In genomic region chr10:1054684-1055083, GRCh38 we compare ENCODE assay signal across 10 cellular contexts. TPM values are rescaled to one million over a fixed set of nuclear protein-coding genes. Genes with fewer than 3 reads are reported as not detected.
DNase-seq lines count a peak whose midpoint lies in the region; ATAC-seq and TF ChIP-seq lines count a peak whose summit lies in the region.
"Had no signal": no experiment of that assay in that cellular context is flagged by ENCODE, and none has a peak within 500 bp of the region (broad histone marks: within the 10 kb centered on the region; RNA-seq: fewer than 3 reads in every experiment).

No MANE protein-coding gene starts in this region.

- peak overlapping the region; percentile 5 for H3K9ac ChIP-seq in iPS-15b (ENCODE audit: low read depth, low read length)

- intact Hi-C loops in heart right ventricle (cut with DNase I) (loop anchor here in 2 of 10 donors (5.0 to 10.0 kb wide), 2 partner anchors 67 to 120 kb away; partner anchors contain the start of genes GTPBP4 (in 1 of the 2) and LARP4B (in 1 of the 2)), Right ventricle myocardium superior (cut with DNase I) (no loop called here)

- H3K27ac ChIP-seq in heart right ventricle = peak overlapping the region in 1 of 10 donors; percentile 99

- no peaks in the 10 kb centered on the region for H3K9me3 Mint-ChIP-seq in activated CD4-positive, alpha-beta memory T cell treated with anti-CD3 and anti-CD28 coated beads, Interleukin-2, amount 10 ng/mL, durations not matched to agents 7 days and 5 days
- no peaks in the 10 kb centered on the region for H3K9me3 Mint-ChIP-seq in type B pancreatic cell

- peaks cover 70% of the 10 kb centered on the region for H3K36me3 Mint-ChIP-seq in activated CD4-positive, alpha-beta memory T cell treated with anti-CD3 and anti-CD28 coated beads, Interleukin-2, amount 10 ng/mL, durations not matched to agents 7 days and 5 days (ENCODE audit: low read depth)
- peaks cover 13% of the 10 kb centered on the region for H3K36me3 Mint-ChIP-seq in type B pancreatic cell

- POLR2A ChIA-PET in activated CD4-positive, alpha-beta memory T cell treated with anti-CD3 and anti-CD28 coated beads, Interleukin-2, amount 10 ng/mL, durations not matched to agents 7 days and 5 days (lab: Charles Lee) = interaction anchor here (1.0 to 3.2 kb wide), 5 partner anchors 10 to 123 kb away, joined by 3 to 12 read pairs (median 9); partner anchors contain the start of genes GTPBP4 and LARP4B

- H3K36me3 ChIP-seq in heart right ventricle = peaks cover 0 to 52% (median 5%) of the 10 kb centered on the region in 9 donors
- H3K36me3 ChIP-seq in iPS-15b (ENCODE audit: control insufficient read depth, insufficient read depth, low read length) = no peaks in the 10 kb centered on the region

- CTCF ChIA-PET in activated CD4-positive, alpha-beta memory T cell treated with anti-CD3 and anti-CD28 coated beads, Interleukin-2, amount 10 ng/mL, durations not matched to agents 7 days and 5 days (lab: Charles Lee) = interaction anchor here (1.9 kb wide), 1 partner anchor 11 kb away, joined by 8 read pairs; no protein-coding TSS in a partner anchor

- 47 to 49% methylated on average over 6 of the region's 6 CpGs for WGBS in heart right ventricle, 2 donors

- H3K27me3 Mint-ChIP-seq in activated CD4-positive, alpha-beta memory T cell treated with anti-CD3 and anti-CD28 coated beads, Interleukin-2, amount 10 ng/mL, durations not matched to agents 7 days and 5 days = no peaks in the 10 kb centered on the region
- no peaks in the 10 kb centered on the region for H3K27me3 Mint-ChIP-seq in type B pancreatic cell

- DNase-seq in heart right ventricle (no peak), Right ventricle myocardium superior (no peak), type B pancreatic cell (ENCODE audit: extremely low spot score, unreplicated experiment) (no peak), HuH-7 (ENCODE audit: low spot score) (no peak), dedifferentiated amniotic fluid mesenchymal stem cell (ENCODE audit: extremely low spot score) (no peak)
- no peak for DNase-seq in activated CD4-positive, alpha-beta memory T cell treated with anti-CD3 and anti-CD28 coated beads, Interleukin-2, amount 10 ng/mL, durations not matched to agents 7 days and 5 days
- DNase-seq: activated CD4-positive, alpha-beta T cell treated with anti-CD3 and anti-CD28 coated beads for 4 hours; NCI-H187 had no signal

- H3K4me1 Mint-ChIP-seq in activated CD4-positive, alpha-beta memory T cell treated with anti-CD3 and anti-CD28 coated beads, Interleukin-2, amount 10 ng/mL, durations not matched to agents 7 days and 5 days = peaks cover 82% of the 10 kb centered on the region
- H3K4me1 Mint-ChIP-seq in type B pancreatic cell (ENCODE audit: unreplicated experiment) = peaks cover 57% of the 10 kb centered on the region

- peak overlapping the region; percentile 55 for H3K27ac Mint-ChIP-seq in activated CD4-positive, alpha-beta memory T cell treated with anti-CD3 and anti-CD28 coated beads, Interleukin-2, amount 10 ng/mL, durations not matched to agents 7 days and 5 days
- H3K27ac Mint-ChIP-seq in type B pancreatic cell = peak overlapping the region; percentile 80

- H3K4me3 Mint-ChIP-seq in activated CD4-positive, alpha-beta memory T cell treated with anti-CD3 and anti-CD28 coated beads, Interleukin-2, amount 10 ng/mL, durations not matched to agents 7 days and 5 days = peak overlapping the region; percentile 91
- H3K4me3 Mint-ChIP-seq in type B pancreatic cell = peak overlapping the region; percentile 96

- peak overlapping the region in 6 of 10 donors; percentile 91 to 97 (median 94) for H3K4me3 ChIP-seq in heart right ventricle
- peak overlapping the region; percentile 8 for H3K4me3 ChIP-seq in iPS-15b (ENCODE audit: low read depth, low read length)

- TF ChIP-seq CTCF in heart right ventricle (IDR thresholded peaks at IDR 0.05) (no peak), type B pancreatic cell (conservative IDR thresholded peaks at IDR 0.05) (no peak)

- peaks cover 8 to 83% (median 66%) of the 10 kb centered on the region in 9 donors for H3K4me1 ChIP-seq in heart right ventricle
- peaks cover 9% of the 10 kb centered on the region for H3K4me1 ChIP-seq in iPS-15b (ENCODE audit: control insufficient read depth, insufficient read depth, low read length)

- no peak for ATAC-seq in heart right ventricle
- no peak for ATAC-seq in Right ventricle myocardium superior (ENCODE audit: poor library complexity)
- no peak for ATAC-seq in HG03135 (IDR thresholded peaks at IDR 0.05; ENCODE audit: unreplicated experiment)

- H3K9me3 ChIP-seq in heart right ventricle = no peaks in the 10 kb centered on the region
- no peaks in the 10 kb centered on the region for H3K9me3 ChIP-seq in iPS-15b (ENCODE audit: control insufficient read depth, insufficient read depth, low read length)

- no peaks in the 10 kb centered on the region for H3K27me3 ChIP-seq in heart right ventricle
- no peaks in the 10 kb centered on the region for H3K27me3 ChIP-seq in iPS-15b (ENCODE audit: control insufficient read depth, insufficient read depth, low read length)

RNA-seq across cellular contexts. Expression of gene WDR37, which starts 1.5 kb away (rescaled TPM):
- 10 to 100 TPM; 25.0 to 36.5 (median 32.6) TPM for total RNA-seq in heart right ventricle
- polyA plus RNA-seq in heart right ventricle = 10 to 100 TPM in 1 of 2 donors, 1 to 10 TPM in 1; 6.8 to 15.0 TPM
- total RNA-seq in Right ventricle myocardium superior = 28.0 TPM
- 10 to 100 TPM; 31.4 to 31.6 TPM for total RNA-seq in activated CD4-positive, alpha-beta memory T cell treated with anti-CD3 and anti-CD28 coated beads, Interleukin-2, amount 10 ng/mL, durations not matched to agents 7 days and 5 days
- total RNA-seq in type B pancreatic cell (ENCODE audit: low replicate concordance) = 16.2 and 17.6 TPM in 2 replicates

RNA-seq across cellular contexts. Expression of gene IDI1, which starts 5.8 kb away (rescaled TPM):
- 10 to 100 TPM; 14.4 to 21.9 (median 18.9) TPM for total RNA-seq in heart right ventricle
- 10 to 100 TPM in 1 of 2 donors, 1 to 10 TPM in 1; 8.9 to 26.0 TPM for polyA plus RNA-seq in heart right ventricle
- total RNA-seq in Right ventricle myocardium superior = 13.0 TPM
- 10 to 100 TPM; 96.0 to 96.5 TPM for total RNA-seq in activated CD4-positive, alpha-beta memory T cell treated with anti-CD3 and anti-CD28 coated beads, Interleukin-2, amount 10 ng/mL, durations not matched to agents 7 days and 5 days
- total RNA-seq in type B pancreatic cell (ENCODE audit: low replicate concordance) = 45.2 and 54.1 TPM in 2 replicates

RNA-seq across cellular contexts. Expression of gene IDI2, which starts 29.0 kb away (rescaled TPM):
- 1 to 10 TPM in 1 of 10 donors, under 1 TPM in 5, not detected in 4; 0.35 to 1.2 (median 0.49) TPM for total RNA-seq in heart right ventricle
- polyA plus RNA-seq in heart right ventricle = under 1 TPM; 0.07 to 0.22 TPM
- 0.16 TPM for total RNA-seq in Right ventricle myocardium superior
- total RNA-seq in activated CD4-positive, alpha-beta memory T cell treated with anti-CD3 and anti-CD28 coated beads, Interleukin-2, amount 10 ng/mL, durations not matched to agents 7 days and 5 days = not detected
- not detected in 2 replicates for total RNA-seq in type B pancreatic cell (ENCODE audit: low replicate concordance)
